ENCODE assay signal across 8 cellular contexts in genomic region chr10:117175901-117176534, GRCh38. TPM values are rescaled to one million over a fixed set of nuclear protein-coding genes. Genes with fewer than 3 reads are reported as not detected.
DNase-seq lines count a peak whose midpoint lies in the region; ATAC-seq and TF ChIP-seq lines count a peak whose summit lies in the region.

No MANE protein-coding gene starts in this region.

- ATAC-seq in HG02938 (IDR thresholded peaks at IDR 0.05; ENCODE audit: unreplicated experiment) (peak; percentile 58), lower lobe of right lung (peak; percentile 84 to 85)

- no peak overlapping the region for H3K27ac Mint-ChIP-seq in dendritic cell treated with granulocyte-macrophage colony-stimulating factor and Interleukin-4, amounts not matched to agents 40 ng/mL and 50 ng/mL, for 4 days

- no peaks in the 10 kb centered on the region for H3K36me3 ChIP-seq in lower lobe of right lung

- H3K4me1 Mint-ChIP-seq in dendritic cell treated with granulocyte-macrophage colony-stimulating factor and Interleukin-4, amounts not matched to agents 40 ng/mL and 50 ng/mL, for 4 days (ENCODE audit: low read depth), result peaks cover 15% of the 10 kb centered on the region

- peaks cover 11% of the 10 kb centered on the region for H3K4me1 ChIP-seq in lower lobe of right lung

- peaks cover 72% of the 10 kb centered on the region for H3K27me3 Mint-ChIP-seq in dendritic cell treated with granulocyte-macrophage colony-stimulating factor and Interleukin-4, amounts not matched to agents 40 ng/mL and 50 ng/mL, for 4 days

- peaks cover 51% of the 10 kb centered on the region for H3K27me3 ChIP-seq in lower lobe of right lung (ENCODE audit: low read depth)

- peak overlapping the region; percentile 59 for H3K4me3 ChIP-seq in lower lobe of right lung

- H3K36me3 Mint-ChIP-seq in dendritic cell treated with granulocyte-macrophage colony-stimulating factor and Interleukin-4, amounts not matched to agents 40 ng/mL and 50 ng/mL, for 4 days (ENCODE audit: low read depth), result no peaks in the 10 kb centered on the region

- H3K9me3 ChIP-seq in lower lobe of right lung, result no peaks in the 10 kb centered on the region

- DNase-seq in activated gamma-delta T cell treated with Interleukin-2 at 50 U/mL for 16 hours (peak; percentile 68), activated gamma-delta T cell (lab: John Stamatoyannopoulos, UW) (no peak), NCI-H2107 treated with DMSO at 0.1 percent for 48 hours (lab: John Stamatoyannopoulos, UW; ENCODE audit: unreplicated experiment) (peak; percentile 19), lower lobe of right lung (peak; percentile 77)
- peak; percentile 71 to 77 for DNase-seq in activated CD4-positive, alpha-beta T cell treated with anti-CD3 and anti-CD28 coated beads for 4 hours
- peak; percentile 32 to 71 (median 43) for DNase-seq in stimulated activated CD4-positive, alpha-beta T cell treated with anti-CD3 and anti-CD28 coated beads, TNF-alpha, amount 100 ng/mL, for 1 hour (ENCODE audit: low read depth in 3 of 3, low spot score in 1 of 3)

- H3K9me3 Mint-ChIP-seq in dendritic cell treated with granulocyte-macrophage colony-stimulating factor and Interleukin-4, amounts not matched to agents 40 ng/mL and 50 ng/mL, for 4 days, result no peaks in the 10 kb centered on the region

- intact Hi-C loops in dendritic cell treated with granulocyte-macrophage colony-stimulating factor and Interleukin-4, amounts not matched to agents 40 ng/mL and 50 ng/mL, for 4 days (cut with micrococcal nuclease), result loop anchor here (1.0 kb wide), 2 partner anchors 379 to 494 kb away; no protein-coding TSS in a partner anchor
- intact Hi-C loops in lower lobe of right lung (cut with DNase I), result loop anchor here (10.0 kb wide), 1 partner anchor 381 kb away; no protein-coding TSS in a partner anchor

- no peak overlapping the region for H3K27ac ChIP-seq in lower lobe of right lung

- H3K4me3 Mint-ChIP-seq in dendritic cell treated with granulocyte-macrophage colony-stimulating factor and Interleukin-4, amounts not matched to agents 40 ng/mL and 50 ng/mL, for 4 days, result peak overlapping the region; percentile 66

- TF ChIP-seq CTCF in lower lobe of right lung (IDR thresholded peaks at IDR 0.05), result peak; percentile 77

RNA-seq across cellular contexts. Expression of gene KCNK18, which starts 21.3 kb away (rescaled TPM):
- total RNA-seq in lower lobe of right lung, result not detected

RNA-seq across cellular contexts. Expression of gene VAX1, which starts 37.9 kb away (rescaled TPM):
- not detected for total RNA-seq in lower lobe of right lung
